8 cellular contexts compared by ENCODE assay signal in genomic region chr11:117861151-117862018, GRCh38. TPM values are rescaled to one million over a fixed set of nuclear protein-coding genes. Genes with fewer than 3 reads are reported as not detected.
DNase-seq lines count a peak whose midpoint lies in the region; ATAC-seq and TF ChIP-seq lines count a peak whose summit lies in the region.

No MANE protein-coding gene starts in this region.

- DNase-seq in NCI-H146 (lab: John Stamatoyannopoulos, UW) (peak; percentile 89), SK-N-DZ (ENCODE audit: low spot score) (peak; percentile 91), right cardiac atrium (peak; percentile 69 to 89 (median 83)), thyroid gland (no peak), hypothalamus (lab: John Stamatoyannopoulos, UW) (no peak), NOMO-1 (lab: John Stamatoyannopoulos, UW; ENCODE audit: unreplicated experiment in 2 of 2) (no peak), NAMALWA (ENCODE audit: low spot score) (no peak)

- 27% methylated on average over 13 of the region's 13 CpGs for WGBS in right cardiac atrium
- 55 to 65% methylated on average over 13 of the region's 13 CpGs for WGBS in thyroid gland, 2 donors

- TF ChIP-seq CTCF in thyroid gland (IDR thresholded peaks at IDR 0.05) = no peak

- no peaks in the 10 kb centered on the region for H3K36me3 ChIP-seq in thyroid gland

- H3K4me3 ChIP-seq in right cardiac atrium (ENCODE audit: low read length) (no peak overlapping the region), thyroid gland (replicated peaks in 1 of 3) (no peak overlapping the region)

- H3K27ac ChIP-seq in right cardiac atrium (ENCODE audit: low read length) (peak overlapping the region; percentile 61), thyroid gland (peak overlapping the region; percentile 57 to 78 (median 65))

- TF ChIP-seq POLR2A in thyroid gland (IDR thresholded peaks at IDR 0.05) = no peak

- intact Hi-C loops in right cardiac atrium (cut with DNase I) (no loop called here), thyroid gland (cut with DNase I) (no loop called here)

- ATAC-seq in right cardiac atrium (peak; percentile 82 to 92), GM18511 (IDR thresholded peaks at IDR 0.05; ENCODE audit: unreplicated experiment) (no peak)

- H3K9me3 ChIP-seq in right cardiac atrium (ENCODE audit: control insufficient read depth, low read length) = no peaks in the 10 kb centered on the region
- no peaks in the 10 kb centered on the region for H3K9me3 ChIP-seq in thyroid gland

- H3K4me1 ChIP-seq in right cardiac atrium (ENCODE audit: control insufficient read depth, insufficient read depth, low read length) (peaks cover 12% of the 10 kb centered on the region), thyroid gland (peaks cover 0 to 20% of the 10 kb centered on the region in 2 donors)

- H3K27me3 ChIP-seq in right cardiac atrium (ENCODE audit: control insufficient read depth, insufficient read depth) = no peaks in the 10 kb centered on the region
- H3K27me3 ChIP-seq in thyroid gland = no peaks in the 10 kb centered on the region

RNA-seq across cellular contexts. Expression of gene FXYD6, which starts 15.1 kb away (rescaled TPM):
- polyA plus RNA-seq in SK-N-DZ (2014; cell fraction: cytosol; rRNA removed) = 123 and 162 TPM in 2 replicates
- polyA plus RNA-seq in SK-N-DZ (2014; cell fraction: nucleus; rRNA removed) = 106 and 158 TPM in 2 replicates
- 10 to 100 TPM; 36.1 to 47.8 (median 40.9) TPM for total RNA-seq in right cardiac atrium
- polyA plus RNA-seq in right cardiac atrium = 54.1 TPM
- 100 to 1,000 TPM in 2 of 4 donors, 10 to 100 TPM in 2; 34.2 to 143 (median 88.6) TPM for total RNA-seq in thyroid gland

RNA-seq across cellular contexts. Expression of gene FXYD2, which starts 36.8 kb away (rescaled TPM):
- polyA plus RNA-seq in SK-N-DZ (2014; cell fraction: cytosol; rRNA removed) = not detected in 2 replicates
- polyA plus RNA-seq in SK-N-DZ (2014; cell fraction: nucleus; rRNA removed) = not detected in 2 replicates
- 1 to 10 TPM; 1.1 to 4.0 (median 1.9) TPM for total RNA-seq in right cardiac atrium
- 2.1 TPM for polyA plus RNA-seq in right cardiac atrium
- total RNA-seq in thyroid gland = 1 to 10 TPM in 3 of 4 donors, under 1 TPM in 1; 0.42 to 2.8 (median 1.5) TPM

Comparison
In these comparisons a context has a peak if more than half of its experiments do, and no peak if none do; other contexts are left out.
1. DNase-seq: peak in NCI-H146 (single experiment), SK-N-DZ (single experiment) and right cardiac atrium (3 of 3); none in thyroid gland (0 of 2), hypothalamus (0 of 51), NOMO-1 (0 of 2) and NAMALWA (single experiment).